1 cellular context compared by ENCODE assay signal in the genomic region with DNA sequence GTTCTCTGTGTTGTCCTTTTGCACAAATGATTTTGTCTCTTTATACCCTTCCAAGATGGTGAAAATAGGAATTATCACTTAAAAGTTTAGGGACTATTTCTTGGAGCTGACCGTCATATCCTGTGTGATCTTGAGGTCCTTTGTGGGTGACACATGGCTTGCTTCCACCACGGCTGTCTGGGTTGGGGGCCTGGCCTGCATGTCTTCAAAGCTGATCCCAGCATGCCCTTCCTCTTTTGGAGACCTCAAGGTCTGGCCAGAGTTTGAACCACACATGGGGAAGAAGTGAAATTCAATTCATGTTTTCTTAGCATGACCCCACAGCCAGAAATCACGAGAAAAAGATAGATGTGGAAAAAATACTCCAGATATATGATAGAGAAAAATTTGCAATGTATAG.
TF ChIP-seq lines count a peak whose summit lies in the region.

No MANE protein-coding gene starts in this region.

TF ChIP-seq in WTC11, 78 proteins besides CTCF, POLR2A, EP300 and RAD21:
- no peak for TF ChIP-seq ZBTB21 (CRISPR knock-in tag; IDR thresholded peaks at IDR 0.05; ENCODE audit: borderline replicate concordance)
- TF ChIP-seq ZNF423 (CRISPR knock-in tag; IDR thresholded peaks at IDR 0.05), result no peak
- no peak for TF ChIP-seq HMGA2 (CRISPR knock-in tag; IDR thresholded peaks at IDR 0.05)
- TF ChIP-seq, protein P1, sequence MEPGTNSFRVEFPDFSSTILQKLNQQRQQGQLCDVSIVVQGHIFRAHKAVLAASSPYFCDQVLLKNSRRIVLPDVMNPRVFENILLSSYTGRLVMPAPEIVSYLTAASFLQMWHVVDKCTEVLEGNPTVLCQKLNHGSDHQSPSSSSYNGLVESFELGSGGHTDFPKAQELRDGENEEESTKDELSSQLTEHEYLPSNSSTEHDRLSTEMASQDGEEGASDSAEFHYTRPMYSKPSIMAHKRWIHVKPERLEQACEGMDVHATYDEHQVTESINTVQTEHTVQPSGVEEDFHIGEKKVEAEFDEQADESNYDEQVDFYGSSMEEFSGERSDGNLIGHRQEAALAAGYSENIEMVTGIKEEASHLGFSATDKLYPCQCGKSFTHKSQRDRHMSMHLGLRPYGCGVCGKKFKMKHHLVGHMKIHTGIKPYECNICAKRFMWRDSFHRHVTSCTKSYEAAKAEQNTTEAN (CRISPR knock-in tag; IDR thresholded peaks at IDR 0.05), result no peak
- TF ChIP-seq, protein P2, sequence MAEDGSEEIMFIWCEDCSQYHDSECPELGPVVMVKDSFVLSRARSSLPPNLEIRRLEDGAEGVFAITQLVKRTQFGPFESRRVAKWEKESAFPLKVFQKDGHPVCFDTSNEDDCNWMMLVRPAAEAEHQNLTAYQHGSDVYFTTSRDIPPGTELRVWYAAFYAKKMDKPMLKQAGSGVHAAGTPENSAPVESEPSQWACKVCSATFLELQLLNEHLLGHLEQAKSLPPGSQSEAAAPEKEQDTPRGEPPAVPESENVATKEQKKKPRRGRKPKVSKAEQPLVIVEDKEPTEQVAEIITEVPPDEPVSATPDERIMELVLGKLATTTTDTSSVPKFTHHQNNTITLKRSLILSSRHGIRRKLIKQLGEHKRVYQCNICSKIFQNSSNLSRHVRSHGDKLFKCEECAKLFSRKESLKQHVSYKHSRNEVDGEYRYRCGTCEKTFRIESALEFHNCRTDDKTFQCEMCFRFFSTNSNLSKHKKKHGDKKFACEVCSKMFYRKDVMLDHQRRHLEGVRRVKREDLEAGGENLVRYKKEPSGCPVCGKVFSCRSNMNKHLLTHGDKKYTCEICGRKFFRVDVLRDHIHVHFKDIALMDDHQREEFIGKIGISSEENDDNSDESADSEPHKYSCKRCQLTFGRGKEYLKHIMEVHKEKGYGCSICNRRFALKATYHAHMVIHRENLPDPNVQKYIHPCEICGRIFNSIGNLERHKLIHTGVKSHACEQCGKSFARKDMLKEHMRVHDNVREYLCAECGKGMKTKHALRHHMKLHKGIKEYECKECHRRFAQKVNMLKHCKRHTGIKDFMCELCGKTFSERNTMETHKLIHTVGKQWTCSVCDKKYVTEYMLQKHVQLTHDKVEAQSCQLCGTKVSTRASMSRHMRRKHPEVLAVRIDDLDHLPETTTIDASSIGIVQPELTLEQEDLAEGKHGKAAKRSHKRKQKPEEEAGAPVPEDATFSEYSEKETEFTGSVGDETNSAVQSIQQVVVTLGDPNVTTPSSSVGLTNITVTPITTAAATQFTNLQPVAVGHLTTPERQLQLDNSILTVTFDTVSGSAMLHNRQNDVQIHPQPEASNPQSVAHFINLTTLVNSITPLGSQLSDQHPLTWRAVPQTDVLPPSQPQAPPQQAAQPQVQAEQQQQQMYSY (CRISPR knock-in tag; IDR thresholded peaks at IDR 0.05), result no peak
- TF ChIP-seq, protein P3, sequence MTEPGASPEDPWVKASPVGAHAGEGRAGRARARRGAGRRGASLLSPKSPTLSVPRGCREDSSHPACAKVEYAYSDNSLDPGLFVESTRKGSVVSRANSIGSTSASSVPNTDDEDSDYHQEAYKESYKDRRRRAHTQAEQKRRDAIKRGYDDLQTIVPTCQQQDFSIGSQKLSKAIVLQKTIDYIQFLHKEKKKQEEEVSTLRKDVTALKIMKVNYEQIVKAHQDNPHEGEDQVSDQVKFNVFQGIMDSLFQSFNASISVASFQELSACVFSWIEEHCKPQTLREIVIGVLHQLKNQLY (CRISPR knock-in tag; IDR thresholded peaks at IDR 0.05), result no peak
- TF ChIP-seq, protein P4, sequence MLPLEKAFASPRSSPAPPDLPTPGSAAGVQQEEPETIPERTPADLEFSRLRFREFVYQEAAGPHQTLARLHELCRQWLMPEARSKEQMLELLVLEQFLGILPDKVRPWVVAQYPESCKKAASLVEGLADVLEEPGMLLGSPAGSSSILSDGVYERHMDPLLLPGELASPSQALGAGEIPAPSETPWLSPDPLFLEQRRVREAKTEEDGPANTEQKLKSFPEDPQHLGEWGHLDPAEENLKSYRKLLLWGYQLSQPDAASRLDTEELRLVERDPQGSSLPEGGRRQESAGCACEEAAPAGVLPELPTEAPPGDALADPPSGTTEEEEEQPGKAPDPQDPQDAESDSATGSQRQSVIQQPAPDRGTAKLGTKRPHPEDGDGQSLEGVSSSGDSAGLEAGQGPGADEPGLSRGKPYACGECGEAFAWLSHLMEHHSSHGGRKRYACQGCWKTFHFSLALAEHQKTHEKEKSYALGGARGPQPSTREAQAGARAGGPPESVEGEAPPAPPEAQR (CRISPR knock-in tag; IDR thresholded peaks at IDR 0.05), result no peak
- no peak for TF ChIP-seq NFE2L1 (CRISPR knock-in tag; IDR thresholded peaks at IDR 0.05)
- no peak for TF ChIP-seq NR2C2 (CRISPR knock-in tag; IDR thresholded peaks at IDR 0.05)
- TF ChIP-seq NFYB (CRISPR knock-in tag; conservative IDR thresholded peaks at IDR 0.05; ENCODE audit: low read depth), result no peak
- no peak for TF ChIP-seq CREB1 (CRISPR knock-in tag; IDR thresholded peaks at IDR 0.05)
